8 cellular contexts compared by ENCODE assay signal in the genomic region with DNA sequence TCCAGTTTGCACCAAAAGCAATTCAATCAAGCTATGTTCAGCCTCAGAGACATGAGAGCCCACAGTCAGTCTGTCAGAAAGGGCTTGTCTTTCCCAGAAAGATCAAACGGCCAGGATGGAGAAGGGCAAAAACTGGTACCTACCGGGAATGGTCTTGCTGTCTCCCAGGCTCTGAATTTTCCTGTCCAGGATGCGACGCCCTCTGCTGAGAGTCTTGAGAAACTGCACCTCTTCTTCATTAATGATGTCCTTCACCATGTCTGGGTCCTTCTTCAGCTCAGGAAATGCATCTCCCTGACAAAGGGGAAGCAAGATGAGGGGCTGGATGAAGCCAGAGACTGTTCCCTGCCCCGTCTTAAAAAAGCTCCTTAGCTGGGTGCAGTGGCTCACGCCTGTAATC. TPM values are rescaled to one million over a fixed set of nuclear protein-coding genes. Genes with fewer than 3 reads are reported as not detected.
A peak's percentile ranks its signal among the peaks of the same experiment; 100 is the strongest.
DNase-seq lines count a peak whose midpoint lies in the region; ATAC-seq and TF ChIP-seq lines count a peak whose summit lies in the region.

No MANE protein-coding gene starts in this region.

- no peak overlapping the region for H3K4me3 Mint-ChIP-seq in naive thymus-derived CD4-positive, alpha-beta T cell

- H3K27ac Mint-ChIP-seq in naive thymus-derived CD4-positive, alpha-beta T cell: peak overlapping the region in 4 of 9 donors; percentile 2 to 57 (median 38)

- no peak overlapping the region for H3K4me3 ChIP-seq in choroid plexus epithelial cell (ENCODE audit: low read depth, low read length)
- no peak overlapping the region for H3K4me3 ChIP-seq in naive thymus-derived CD4-positive, alpha-beta T cell (ENCODE audit: low read length)

- peak; percentile 61 for ATAC-seq in naive thymus-derived CD4-positive, alpha-beta T cell

- CTCF ChIA-PET in naive thymus-derived CD4-positive, alpha-beta T cell (lab: Charles Lee): interaction anchor here (1.5 to 1.7 kb wide), 2 partner anchors 15 to 16 kb away, joined by 3 read pairs; no protein-coding TSS in a partner anchor

- no peaks in the 10 kb centered on the region for H3K27me3 ChIP-seq in naive thymus-derived CD4-positive, alpha-beta T cell (ENCODE audit: control insufficient read depth in 2 of 2, insufficient read depth in 2 of 2, low read length in 2 of 2)

- peak; percentile 55 for TF ChIP-seq CTCF in AG09319 (IDR thresholded peaks at IDR 0.05; ENCODE audit: low read depth, low read length)
- TF ChIP-seq CTCF in choroid plexus epithelial cell (conservative IDR thresholded peaks at IDR 0.05; ENCODE audit: low read depth, low read length): peak; percentile 81

- no peak overlapping the region for H3K27ac ChIP-seq in naive thymus-derived CD4-positive, alpha-beta T cell (ENCODE audit: low read depth, low read length)

- intact Hi-C loops in naive thymus-derived CD4-positive, alpha-beta T cell (cut with micrococcal nuclease): no loop called here

- H3K36me3 Mint-ChIP-seq in naive thymus-derived CD4-positive, alpha-beta T cell: peaks cover 0 to 44% (median 22%) of the 10 kb centered on the region in 5 donors

- peaks cover 0 to 4% (median 0%) of the 10 kb centered on the region in 7 donors for H3K4me1 Mint-ChIP-seq in naive thymus-derived CD4-positive, alpha-beta T cell

- H3K4me1 ChIP-seq in naive thymus-derived CD4-positive, alpha-beta T cell (ENCODE audit: control insufficient read depth in 2 of 2, insufficient read depth in 2 of 2, low read length in 2 of 2): no peaks in the 10 kb centered on the region

- DNase-seq in AG09319 (ENCODE audit: extremely low read depth, low read depth) (no peak), ELR (ENCODE audit: low read depth) (peak; percentile 75), NCI-H82 (lab: John Stamatoyannopoulos, UW) (peak; percentile 71), choroid plexus epithelial cell (ENCODE audit: low read depth) (peak; percentile 73), NCI-H774 (lab: John Stamatoyannopoulos, UW) (no peak), SW480 (ENCODE audit: low spot score) (no peak)
- peak in 1 of 9 donors; percentile 22 for DNase-seq in naive thymus-derived CD4-positive, alpha-beta T cell
- DNase-seq in stimulated activated CD4-positive, alpha-beta T cell treated with anti-CD3 and anti-CD28 coated beads, Interleukin-2, amount 100 ng/mL, for 48 hours: no peak

- no peaks in the 10 kb centered on the region for H3K9me3 Mint-ChIP-seq in naive thymus-derived CD4-positive, alpha-beta T cell

- POLR2A ChIA-PET in naive thymus-derived CD4-positive, alpha-beta T cell (lab: Charles Lee): interaction anchor here (0.6 to 1.2 kb wide), 2 partner anchors 80 to 257 kb away, joined by 3 to 5 read pairs; no protein-coding TSS in a partner anchor

- peaks cover 11 to 90% (median 37%) of the 10 kb centered on the region in 3 experiments for H3K36me3 ChIP-seq in naive thymus-derived CD4-positive, alpha-beta T cell (ENCODE audit: control insufficient read depth in 2 of 3, insufficient read depth in 3 of 3, low read length in 3 of 3)

- no peaks in the 10 kb centered on the region for H3K9me3 ChIP-seq in naive thymus-derived CD4-positive, alpha-beta T cell (ENCODE audit: control insufficient read depth in 2 of 3, low read length in 3 of 3)

- H3K27me3 Mint-ChIP-seq in naive thymus-derived CD4-positive, alpha-beta T cell: no peaks in the 10 kb centered on the region

RNA-seq across cellular contexts. Expression of gene EXOSC6, which starts 15.8 kb away (rescaled TPM):
- total RNA-seq in naive thymus-derived CD4-positive, alpha-beta T cell: 10 to 100 TPM; 25.5 to 45.9 (median 36.4) TPM
- 1 to 10 TPM; 7.9 to 8.3 TPM for polyA plus RNA-seq in naive thymus-derived CD4-positive, alpha-beta T cell

RNA-seq across cellular contexts. Expression of gene AARS1, which starts 21.8 kb away (rescaled TPM):
- total RNA-seq in naive thymus-derived CD4-positive, alpha-beta T cell: 10 to 100 TPM; 24.2 to 96.7 (median 94.0) TPM
- 10 to 100 TPM; 39.5 to 60.3 TPM for polyA plus RNA-seq in naive thymus-derived CD4-positive, alpha-beta T cell

RNA-seq across cellular contexts. Expression of gene DDX19B, which starts 31.5 kb away (rescaled TPM):
- 10 to 100 TPM; 23.6 to 29.9 (median 27.8) TPM for total RNA-seq in naive thymus-derived CD4-positive, alpha-beta T cell
- 10 to 100 TPM; 48.4 to 60.5 TPM for polyA plus RNA-seq in naive thymus-derived CD4-positive, alpha-beta T cell

Comparison
In these comparisons a context has a peak if more than half of its experiments do, and no peak if none do; other contexts are left out.
1. DNase-seq: peak in ELR (single experiment), NCI-H82 (single experiment) and choroid plexus epithelial cell (single experiment); none in AG09319 (single experiment), NCI-H774 (single experiment), stimulated activated CD4-positive, alpha-beta T cell treated with anti-CD3 and anti-CD28 coated beads, Interleukin-2, amount 100 ng/mL, for 48 hours (0 of 2) and SW480 (single experiment).